In the genomic region with DNA sequence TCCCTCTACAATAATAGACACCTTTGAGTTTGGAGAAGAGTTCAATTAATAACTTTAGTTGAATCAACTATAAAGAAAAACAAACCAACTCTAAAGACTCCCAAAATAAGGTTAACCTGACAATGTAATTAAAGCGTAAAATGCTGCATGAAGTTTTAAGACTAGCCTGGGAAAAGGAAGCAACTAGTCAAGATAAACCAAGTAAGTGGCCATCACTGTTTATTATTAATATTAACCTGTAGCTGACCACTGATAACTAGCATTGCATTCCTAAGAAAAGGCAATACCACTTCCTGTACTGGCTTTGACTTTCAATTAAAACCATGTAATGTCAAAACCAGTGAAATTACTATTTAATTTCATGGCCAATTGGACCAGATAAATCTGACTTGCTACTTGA, we compare ENCODE assay signal across 9 cellular contexts. TPM values are rescaled to one million over a fixed set of nuclear protein-coding genes. Genes with fewer than 3 reads are reported as not detected.
A peak's percentile ranks its signal among the peaks of the same experiment; 100 is the strongest.
DNase-seq lines count a peak whose midpoint lies in the region; ATAC-seq, FAIRE-seq and TF ChIP-seq lines count a peak whose summit lies in the region.
"Had no signal": no experiment of that assay in that cellular context is flagged by ENCODE, and none has a peak within 500 bp of the region (broad histone marks: within the 10 kb centered on the region; RNA-seq: fewer than 3 reads in every experiment).

No MANE protein-coding gene starts in this region.

- no peak for FAIRE-seq in GM12892 (lab: Jason Lieb, UNC)
- FAIRE-seq: islet of Langerhans had no signal

- H3K56ac ChIP-seq in H9 (ENCODE audit: insufficient read length, low read depth, low read length), result no peak overlapping the region

- no peak for TF ChIP-seq CTCF in H9 (conservative IDR thresholded peaks at IDR 0.05)

- no peak for TF ChIP-seq POLR2A in GM12892 (IDR thresholded peaks at IDR 0.05; ENCODE audit: low read depth, low read length)

- peaks cover 2 to 15% (median 14%) of the 10 kb centered on the region in 3 donors for H3K36me3 ChIP-seq in skeletal muscle tissue (ENCODE audit: control insufficient read depth in 3 of 3, insufficient read depth in 3 of 3, low read length in 3 of 3)

- H3K4me2 ChIP-seq in H9 (ENCODE audit: insufficient read depth, insufficient read length, low read length), result peak overlapping the region; percentile 99

- no peak overlapping the region for H4K8ac ChIP-seq in H9 (replicated peaks; ENCODE audit: insufficient read length, low read depth, low read length)

- peaks cover 50% of the 10 kb centered on the region for H3K79me2 ChIP-seq in H9 (ENCODE audit: insufficient read depth, low read length)

- H3K9me3 Mint-ChIP-seq in H9, result no peaks in the 10 kb centered on the region; a peak in 2 of 5 replicates
- H3K9me3 Mint-ChIP-seq in activated CD4-positive, alpha-beta memory T cell treated with anti-CD3 and anti-CD28 coated beads for 36 hours, result no peaks in the 10 kb centered on the region

- peaks cover 33 to 61% (median 60%) of the 10 kb centered on the region in 3 experiments for H3K36me3 Mint-ChIP-seq in H9 (ENCODE audit: insufficient read depth in 1 of 3, low read depth in 3 of 3)
- peaks cover 64% of the 10 kb centered on the region for H3K36me3 Mint-ChIP-seq in activated CD4-positive, alpha-beta memory T cell treated with anti-CD3 and anti-CD28 coated beads for 36 hours

- no peak overlapping the region for H2BK120ac ChIP-seq in H9 (ENCODE audit: low read depth, low read length, poor library complexity, severe bottlenecking)

- intact Hi-C loops in activated CD4-positive, alpha-beta memory T cell treated with anti-CD3 and anti-CD28 coated beads for 36 hours (cut with micrococcal nuclease), result no loop called here
- intact Hi-C loops in right cardiac atrium (cut with DNase I), result no loop called here

- H2AK5ac ChIP-seq in H9 (ENCODE audit: insufficient read length, low read length), result no peak overlapping the region

- H3K4me1 Mint-ChIP-seq in H9, result peaks cover 7 to 15% of the 10 kb centered on the region in 2 experiments
- peaks cover 29% of the 10 kb centered on the region for H3K4me1 Mint-ChIP-seq in activated CD4-positive, alpha-beta memory T cell treated with anti-CD3 and anti-CD28 coated beads for 36 hours (ENCODE audit: low read depth)

- POLR2A ChIA-PET in activated CD4-positive, alpha-beta memory T cell treated with anti-CD3 and anti-CD28 coated beads for 36 hours (lab: Charles Lee), result interaction anchor here (1.3 to 1.7 kb wide), 3 partner anchors 10 to 108 kb away, joined by 3 to 8 read pairs (median 4); a partner anchor contains a TSS

- no peak overlapping the region for H3K23ac ChIP-seq in H9 (ENCODE audit: insufficient read length, low read depth, low read length)

- no peak overlapping the region for H4K5ac ChIP-seq in H9 (ENCODE audit: insufficient read length, low read depth, low read length)

- CTCF ChIA-PET in activated CD4-positive, alpha-beta memory T cell treated with anti-CD3 and anti-CD28 coated beads for 36 hours (lab: Charles Lee), result interaction anchor here (1.1 to 5.2 kb wide), 5 partner anchors 10 to 95 kb away, joined by 5 to 84 read pairs (median 10); a partner anchor contains a TSS

- H3K23me2 ChIP-seq in H9 (ENCODE audit: insufficient read length, low read depth, low read length, poor library complexity, severe bottlenecking), result peaks cover 21% of the 10 kb centered on the region

- peaks cover 6% of the 10 kb centered on the region; the same call in 1 of the 2 replicates for H3K4me1 ChIP-seq in H9 (ENCODE audit: insufficient read depth, low read length)
- no peaks in the 10 kb centered on the region for H3K4me1 ChIP-seq in right cardiac atrium (ENCODE audit: control insufficient read depth, insufficient read depth, low read length)
- H3K4me1 ChIP-seq in skeletal muscle tissue (ENCODE audit: control insufficient read depth in 3 of 3, insufficient read depth in 3 of 3, low read length in 3 of 3), result peaks cover 7 to 26% (median 17%) of the 10 kb centered on the region in 3 donors

- DNase-seq in H9 (no peak), right cardiac atrium (no peak), cerebellar nuclear complex (lab: John Stamatoyannopoulos, UW) (no peak), GM12892 (ENCODE audit: insufficient read length) (no peak), NCI-H748 (lab: John Stamatoyannopoulos, UW; ENCODE audit: unreplicated experiment) (no peak)
- no peak for DNase-seq in activated CD4-positive, alpha-beta memory T cell treated with anti-CD3 and anti-CD28 coated beads for 36 hours

- H3K27ac ChIP-seq in H9 (ENCODE audit: insufficient read length, low read depth, low read length) (no peak overlapping the region), right cardiac atrium (ENCODE audit: low read length) (no peak overlapping the region), skeletal muscle tissue (ENCODE audit: low read depth, low read length) (peak overlapping the region; percentile 33)

- H2BK12ac ChIP-seq in H9 (ENCODE audit: insufficient read length, low read depth, low read length), result no peak overlapping the region

- no peak overlapping the region for H3K4ac ChIP-seq in H9 (ENCODE audit: low read depth, low read length)

- H3K27me3 ChIP-seq in H9 (ENCODE audit: insufficient read depth, low read length), result no peaks in the 10 kb centered on the region
- H3K27me3 ChIP-seq in right cardiac atrium (ENCODE audit: control insufficient read depth, insufficient read depth), result no peaks in the 10 kb centered on the region
- H3K27me3 ChIP-seq in skeletal muscle tissue (ENCODE audit: control insufficient read depth in 3 of 3, insufficient read depth in 3 of 3, low read length in 3 of 3), result no peaks in the 10 kb centered on the region

- no peak overlapping the region for H2BK20ac ChIP-seq in H9 (ENCODE audit: low read depth, low read length, poor library complexity, severe bottlenecking)

- no peak overlapping the region for H3K18ac ChIP-seq in H9 (ENCODE audit: insufficient read length, low read depth, low read length)

- no peak overlapping the region for H3T11ph ChIP-seq in H9 (ENCODE audit: low read length)

- WGBS in H9 (ENCODE audit: extremely low coverage, insufficient read length, low lambda C conversion rate), result no CpG with 5 or more reads among the region's 1 CpG
- 3% methylated on average over 1 of the region's 1 CpG for whole genome bisulfite sequencing in right cardiac atrium

- peak overlapping the region; percentile 98 to 100 for H3K4me3 Mint-ChIP-seq in H9
- peak overlapping the region; percentile 99 for H3K4me3 Mint-ChIP-seq in activated CD4-positive, alpha-beta memory T cell treated with anti-CD3 and anti-CD28 coated beads for 36 hours

- H3K79me1 ChIP-seq in H9 (ENCODE audit: insufficient read depth, low read depth, low read length, poor library complexity, severe bottlenecking), result peaks cover 3% of the 10 kb centered on the region

- H3K27ac Mint-ChIP-seq in H9, result no peak overlapping the region; a peak in 1 of 7 replicates
- H3K27ac Mint-ChIP-seq in activated CD4-positive, alpha-beta memory T cell treated with anti-CD3 and anti-CD28 coated beads for 36 hours, result peak overlapping the region; percentile 98

- no peaks in the 10 kb centered on the region for H3K9me3 ChIP-seq in H9 (ENCODE audit: control insufficient read depth, low read depth, low read length)
- H3K9me3 ChIP-seq in right cardiac atrium (ENCODE audit: control insufficient read depth, low read length), result no peaks in the 10 kb centered on the region
- H3K9me3 ChIP-seq in skeletal muscle tissue (ENCODE audit: control insufficient read depth in 3 of 3, low read length in 3 of 3), result no peaks in the 10 kb centered on the region

- H4K20me1 ChIP-seq in H9 (ENCODE audit: control insufficient read depth, insufficient read depth, insufficient read length), result peaks cover 2% of the 10 kb centered on the region

- ATAC-seq in right cardiac atrium (no peak), GM19455 (IDR thresholded peaks at IDR 0.05; ENCODE audit: unreplicated experiment) (no peak)

- no peak overlapping the region for H3K14ac ChIP-seq in H9 (ENCODE audit: insufficient read depth, low read length)

- no peak overlapping the region for H4K91ac ChIP-seq in H9 (ENCODE audit: insufficient read length, low read depth, low read length)

- no peak overlapping the region for H2BK5ac ChIP-seq in H9 (ENCODE audit: insufficient read length, low read length)

- H3K4me3 ChIP-seq in right cardiac atrium (ENCODE audit: low read length) (peak overlapping the region; percentile 93), skeletal muscle tissue (ENCODE audit: low read length in 3 of 3) (peak overlapping the region; percentile 90 to 98 (median 91))

- no peak overlapping the region for H2AFZ ChIP-seq in H9 (ENCODE audit: low read length)

- H3K9ac ChIP-seq in H9 (ENCODE audit: extremely low read depth, insufficient read length, low read length) (no peak overlapping the region), skeletal muscle tissue (ENCODE audit: low read depth in 1 of 3, low read length in 3 of 3) (peak overlapping the region; percentile 97 to 98 (median 97))

- no peak overlapping the region for H2BK15ac ChIP-seq in H9 (ENCODE audit: low read depth, low read length)

- H3K27me3 Mint-ChIP-seq in H9 (ENCODE audit: low read depth), result no peaks in the 10 kb centered on the region
- no peaks in the 10 kb centered on the region for H3K27me3 Mint-ChIP-seq in activated CD4-positive, alpha-beta memory T cell treated with anti-CD3 and anti-CD28 coated beads for 36 hours

RNA-seq across cellular contexts. Expression of a gene that starts 3.0 kb away (rescaled TPM):
- total RNA-seq in H9 (2021) (44.6 and 45.9 TPM in 2 replicates), right cardiac atrium (10 to 100 TPM; 20.0 to 36.3 (median 23.9) TPM), skeletal muscle tissue (30.3 TPM)
- 10 to 100 TPM; 54.9 to 57.1 TPM for total RNA-seq in activated CD4-positive, alpha-beta memory T cell treated with anti-CD3 and anti-CD28 coated beads for 36 hours
- polyA plus RNA-seq in right cardiac atrium, result 14.2 TPM
- polyA plus RNA-seq in GM12892 (2012; ENCODE audit: missing spikeins), result 19.6 TPM

RNA-seq across cellular contexts. Expression of a gene that starts 48.9 kb away (rescaled TPM):
- total RNA-seq in H9 (2021) (1.6 and 2.1 TPM in 2 replicates), right cardiac atrium (10 to 100 TPM; 17.7 to 55.4 (median 37.7) TPM), skeletal muscle tissue (1.0 TPM)
- under 1 TPM; 0.52 to 0.80 TPM for total RNA-seq in activated CD4-positive, alpha-beta memory T cell treated with anti-CD3 and anti-CD28 coated beads for 36 hours
- 17.7 TPM for polyA plus RNA-seq in right cardiac atrium
- polyA plus RNA-seq in GM12892 (2012; ENCODE audit: missing spikeins), result 0.21 TPM
